12 cellular contexts compared by ENCODE assay signal in the genomic region with DNA sequence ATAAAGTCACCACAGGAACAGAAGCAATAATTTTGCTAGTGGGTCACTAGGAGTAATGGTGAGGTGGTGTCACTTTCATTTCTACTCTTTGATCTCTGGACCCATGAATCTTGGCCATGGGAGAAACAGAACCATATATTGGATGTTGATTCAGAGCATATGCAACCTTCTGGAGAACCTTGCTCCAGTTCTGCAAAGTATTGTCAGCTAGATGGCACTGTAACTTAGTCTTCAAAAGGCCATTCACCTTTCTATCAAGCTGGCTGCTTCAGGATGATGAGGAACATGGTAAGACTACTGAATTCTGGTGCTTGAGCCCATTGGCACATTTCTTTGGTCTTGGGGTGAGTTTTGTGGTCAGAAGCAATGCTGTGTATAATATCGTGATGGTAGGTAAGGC.
DNase-seq lines count a peak whose midpoint lies in the region; ATAC-seq and TF ChIP-seq lines count a peak whose summit lies in the region.
"Had no signal": no experiment of that assay in that cellular context is flagged by ENCODE, and none has a peak within 500 bp of the region (broad histone marks: within the 10 kb centered on the region; RNA-seq: fewer than 3 reads in every experiment).

No MANE protein-coding gene starts in this region.

- H2AK5ac ChIP-seq in mesendoderm (ENCODE audit: low read length): no peak overlapping the region

- no peaks in the 10 kb centered on the region for H3K79me2 ChIP-seq in mesendoderm (ENCODE audit: control insufficient read depth, insufficient read depth, low read length)

- no peak overlapping the region for H2BK5ac ChIP-seq in mesendoderm (ENCODE audit: low read length)

- intact Hi-C loops in right lobe of liver (cut with DNase I): no loop called here

- H3K4me2 ChIP-seq in mesendoderm (ENCODE audit: low read length): no peak overlapping the region

- no peak overlapping the region for H3K4me3 ChIP-seq in brain microvascular endothelial cell (ENCODE audit: low read depth, low read length)
- no peak overlapping the region for H3K4me3 ChIP-seq in mesendoderm (ENCODE audit: low read length)
- no peak overlapping the region for H3K4me3 ChIP-seq in right lobe of liver
- H3K4me3 ChIP-seq: testis had no signal

- H3K27me3 ChIP-seq in brain microvascular endothelial cell (replicated peaks) (no peaks in the 10 kb centered on the region), mesendoderm (ENCODE audit: insufficient read depth, low read length, poor library complexity) (no peaks in the 10 kb centered on the region), right lobe of liver (no peaks in the 10 kb centered on the region)
- H3K27me3 ChIP-seq: testis had no signal

- H2BK120ac ChIP-seq in mesendoderm (ENCODE audit: low read depth, low read length): no peak overlapping the region

- H4K5ac ChIP-seq in mesendoderm (ENCODE audit: low read length): no peak overlapping the region

- ATAC-seq in right lobe of liver (no peak), GM21529 (IDR thresholded peaks at IDR 0.05; ENCODE audit: unreplicated experiment) (no peak)

- H3K4ac ChIP-seq in mesendoderm (ENCODE audit: low read depth, low read length): no peak overlapping the region

- H3K18ac ChIP-seq in mesendoderm (ENCODE audit: low read length): no peak overlapping the region

- no peaks in the 10 kb centered on the region for H3K79me1 ChIP-seq in mesendoderm (ENCODE audit: low read length)

- H3K9ac ChIP-seq in mesendoderm (ENCODE audit: low read length): no peak overlapping the region

- no peak overlapping the region for H2BK15ac ChIP-seq in mesendoderm (replicated peaks; ENCODE audit: low read depth)

- no peak overlapping the region for H4K8ac ChIP-seq in mesendoderm (ENCODE audit: low read depth, low read length)

- no peaks in the 10 kb centered on the region for H3K4me1 ChIP-seq in mesendoderm (ENCODE audit: control insufficient read depth, low read depth, low read length)
- H3K4me1 ChIP-seq in right lobe of liver: no peaks in the 10 kb centered on the region
- H3K4me1 ChIP-seq: testis had no signal

- TF ChIP-seq CTCF in LNCAP (IDR thresholded peaks at IDR 0.05): peak; percentile 38
- peak; percentile 14 for TF ChIP-seq CTCF in brain microvascular endothelial cell (IDR thresholded peaks at IDR 0.05; ENCODE audit: low read depth, low read length, missing control alignments)
- peak in 2 of 4 donors; percentile 8 to 18 for TF ChIP-seq CTCF in right lobe of liver (IDR thresholded peaks at IDR 0.05)

- H3K9me3 ChIP-seq in right lobe of liver: no peaks in the 10 kb centered on the region
- H3K9me3 ChIP-seq: testis had no signal

- TF ChIP-seq POLR2A in right lobe of liver (IDR thresholded peaks at IDR 0.05): no peak

- H3K27ac ChIP-seq in brain microvascular endothelial cell (no peak overlapping the region), mesendoderm (ENCODE audit: low read depth, low read length) (no peak overlapping the region), right lobe of liver (no peak overlapping the region)
- H3K27ac ChIP-seq: testis had no signal

- no peak overlapping the region for H3K23ac ChIP-seq in mesendoderm (ENCODE audit: low read length)

- H3K56ac ChIP-seq in mesendoderm (ENCODE audit: low read length): no peak overlapping the region

- H3K36me3 ChIP-seq in brain microvascular endothelial cell (replicated peaks) (no peaks in the 10 kb centered on the region), mesendoderm (ENCODE audit: control insufficient read depth, insufficient read depth, low read length) (no peaks in the 10 kb centered on the region), right lobe of liver (no peaks in the 10 kb centered on the region)

- no CpG with 5 or more reads among the region's 1 CpG for WGBS in mesendoderm (ENCODE audit: extremely low coverage, insufficient coverage, low lambda C conversion rate)
- 73% methylated on average over 1 of the region's 1 CpG for WGBS in right lobe of liver (ENCODE audit: insufficient coverage, low coverage, low lambda C conversion rate, missing lambda C conversion rate)

- DNase-seq in DMS 273 (lab: John Stamatoyannopoulos, UW; ENCODE audit: unreplicated experiment) (peak; percentile 20), DMS 273 treated with DMSO at 0.1 percent for 48 hours (lab: John Stamatoyannopoulos, UW) (no peak), brain microvascular endothelial cell (no peak), mesendoderm (peak; percentile 57), right lobe of liver (no peak), AG08395 (ENCODE audit: low spot score) (no peak)
- DNase-seq: 8988T; activated CD4-positive, alpha-beta memory T cell treated with anti-CD3 and anti-CD28 coated beads, Interleukin-2, amount 10 ng/mL, durations not matched to agents 7 days and 5 days; COR-L47; testis had no signal

- in situ Hi-C loops in brain microvascular endothelial cell (cut with HindIII; ENCODE audit: low pct_ligation_motif_present, low sequenced_read_pairs): no loop called here

Comparison
In these comparisons a context has a peak if more than half of its experiments do, and no peak if none do; other contexts are left out.
1. DNase-seq: peak in DMS 273 (single experiment) and mesendoderm (single experiment); none in DMS 273 treated with DMSO at 0.1 percent for 48 hours (single experiment), brain microvascular endothelial cell (single experiment), right lobe of liver (0 of 3) and AG08395 (single experiment).